In genomic region chr22:23458663-23459541, GRCh38 we compare ENCODE assay signal across 2 cellular contexts.
TF ChIP-seq lines count a peak whose summit lies in the region.

No MANE protein-coding gene starts in this region.

TF ChIP-seq in H1, 55 proteins besides CTCF, POLR2A, EP300 and RAD21:
- TF ChIP-seq MAX (IDR thresholded peaks at IDR 0.05) (0 out of 2 replicates have a peak, but pooled peaks have one; percentile 26), TEAD4 (IDR thresholded peaks at IDR 0.05; ENCODE audit: low read depth, low read length) (no peak)

TF ChIP-seq in HepG2, 621 proteins besides CTCF, POLR2A, EP300 and RAD21 (continues in another document):
- TF ChIP-seq ZSCAN22 (CRISPR knock-in tag; IDR thresholded peaks at IDR 0.05) (no peak), AKNA (CRISPR knock-in tag; IDR thresholded peaks at IDR 0.05; ENCODE audit: borderline replicate concordance) (no peak), ZNF790 (CRISPR knock-in tag; IDR thresholded peaks at IDR 0.05; ENCODE audit: borderline replicate concordance) (no peak), ZNF484 (CRISPR knock-in tag; IDR thresholded peaks at IDR 0.05; ENCODE audit: borderline replicate concordance, low read depth) (no peak), SALL1 (CRISPR knock-in tag; IDR thresholded peaks at IDR 0.05) (0 out of 2 replicates have a peak, but pooled peaks have one; percentile 8), ZNF501 (CRISPR knock-in tag; IDR thresholded peaks at IDR 0.05) (0 out of 2 replicates have a peak, but pooled peaks have one; percentile 28), BORCS8-MEF2B (CRISPR knock-in tag; IDR thresholded peaks at IDR 0.05) (no peak), STAT6 (CRISPR knock-in tag; IDR thresholded peaks at IDR 0.05; ENCODE audit: borderline replicate concordance) (no peak), ZNF841 (CRISPR knock-in tag; IDR thresholded peaks at IDR 0.05; ENCODE audit: borderline replicate concordance) (no peak), EZH2 (conservative IDR thresholded peaks at IDR 0.05; ENCODE audit: low read depth, low read length) (no peak), ZMAT3 (CRISPR knock-in tag; conservative IDR thresholded peaks at IDR 0.05) (peak; percentile 60; the same call in 1 of the 2 replicates), NR2C2 (CRISPR knock-in tag; IDR thresholded peaks at IDR 0.05; ENCODE audit: borderline replicate concordance) (no peak), MAX (IDR thresholded peaks at IDR 0.05) (peak; percentile 85; the same call in 1 of the 2 replicates), ZNF747 (CRISPR knock-in tag; IDR thresholded peaks at IDR 0.05; ENCODE audit: borderline replicate concordance) (no peak), ZNF614 (CRISPR knock-in tag; IDR thresholded peaks at IDR 0.05; ENCODE audit: borderline replicate concordance) (no peak), HMG20B (CRISPR knock-in tag; conservative IDR thresholded peaks at IDR 0.05) (no peak), AKAP8 (CRISPR knock-in tag; IDR thresholded peaks at IDR 0.05) (no peak), ZNF24 (IDR thresholded peaks at IDR 0.05) (no peak), ZNF30 (CRISPR knock-in tag; IDR thresholded peaks at IDR 0.05) (no peak), ZBTB33 (CRISPR knock-in tag; IDR thresholded peaks at IDR 0.05) (no peak), ZBTB7A (CRISPR knock-in tag; IDR thresholded peaks at IDR 0.05) (0 out of 2 replicates have a peak, but pooled peaks have one; percentile 6), ZNF224 (CRISPR knock-in tag; IDR thresholded peaks at IDR 0.05) (peak; percentile 21; the same call in 1 of the 2 replicates), ZNF296 (CRISPR knock-in tag; conservative IDR thresholded peaks at IDR 0.05) (no peak), NR0B2 (CRISPR knock-in tag; IDR thresholded peaks at IDR 0.05) (no peak), ZNF879 (CRISPR knock-in tag; IDR thresholded peaks at IDR 0.05) (0 out of 2 replicates have a peak, but pooled peaks have one; percentile 55), TFDP2 (CRISPR knock-in tag; IDR thresholded peaks at IDR 0.05) (no peak), CHCHD3 (CRISPR knock-in tag; IDR thresholded peaks at IDR 0.05) (no peak), ZNF776 (CRISPR knock-in tag; IDR thresholded peaks at IDR 0.05) (no peak), GZF1 (CRISPR knock-in tag; IDR thresholded peaks at IDR 0.05) (no peak), KLF16 (CRISPR knock-in tag; IDR thresholded peaks at IDR 0.05) (no peak), SMARCE1 (IDR thresholded peaks at IDR 0.05; ENCODE audit: borderline replicate concordance) (no peak), ZNF891 (CRISPR knock-in tag; IDR thresholded peaks at IDR 0.05) (0 out of 2 replicates have a peak, but pooled peaks have one; percentile 33), ZNF558 (CRISPR knock-in tag; IDR thresholded peaks at IDR 0.05; ENCODE audit: borderline replicate concordance) (no peak), ZNF512B (CRISPR knock-in tag; IDR thresholded peaks at IDR 0.05; ENCODE audit: borderline replicate concordance) (no peak), SRY (CRISPR knock-in tag; IDR thresholded peaks at IDR 0.05) (no peak), ZNF331 (CRISPR knock-in tag; IDR thresholded peaks at IDR 0.05) (no peak), ZBTB38 (CRISPR knock-in tag; IDR thresholded peaks at IDR 0.05) (peak; percentile 85; the same call in 1 of the 2 replicates), SIN3B (IDR thresholded peaks at IDR 0.05; ENCODE audit: low read length) (no peak), ZNF687 (CRISPR knock-in tag; IDR thresholded peaks at IDR 0.05) (peak; percentile 79), FOSL2 (CRISPR knock-in tag; IDR thresholded peaks at IDR 0.05) (no peak), ZBTB20 (CRISPR knock-in tag; IDR thresholded peaks at IDR 0.05; ENCODE audit: borderline replicate concordance, low read depth) (peak; percentile 33; the same call in 1 of the 2 replicates), THAP11 (CRISPR knock-in tag; IDR thresholded peaks at IDR 0.05) (no peak), ERF (CRISPR knock-in tag; IDR thresholded peaks at IDR 0.05) (no peak), TIGD3 (CRISPR knock-in tag; IDR thresholded peaks at IDR 0.05; ENCODE audit: borderline replicate concordance) (no peak)
